9 cellular contexts compared by ENCODE assay signal in the genomic region with DNA sequence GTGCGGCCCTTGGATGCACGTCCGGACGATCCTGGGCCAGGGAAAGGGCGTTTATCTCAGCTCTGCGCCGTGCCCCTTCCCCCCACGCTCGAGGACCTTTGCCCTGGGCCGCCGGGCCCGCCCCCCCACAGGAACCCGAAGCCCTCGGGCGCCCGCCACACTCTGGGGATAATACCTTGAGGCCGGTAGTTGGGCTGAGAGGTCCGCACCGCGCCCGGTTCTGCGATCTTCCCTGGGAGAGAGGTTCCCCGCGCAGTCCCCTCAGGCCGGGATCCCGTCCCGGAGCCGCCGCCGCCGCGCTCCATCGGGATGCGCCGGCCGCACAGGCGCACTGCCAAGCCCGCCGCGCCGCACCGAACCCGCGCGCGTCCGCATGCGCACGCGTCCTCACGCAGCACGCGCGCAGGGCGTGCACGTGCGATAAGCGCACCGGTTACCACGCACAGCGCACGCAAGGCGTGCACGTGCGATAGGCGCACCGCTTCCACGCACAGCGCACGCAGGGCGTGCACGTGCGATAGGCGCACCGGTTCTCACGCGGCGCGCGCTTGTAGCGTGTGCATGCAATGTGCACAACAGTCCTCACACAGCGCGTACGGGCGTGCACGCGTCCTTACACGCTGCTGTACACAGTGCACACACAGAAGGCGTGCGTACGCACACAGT. TPM values are rescaled to one million over a fixed set of nuclear protein-coding genes. Genes with fewer than 3 reads are reported as not detected.
DNase-seq lines count a peak whose midpoint lies in the region; ATAC-seq and TF ChIP-seq lines count a peak whose summit lies in the region.
"Had no signal": no experiment of that assay in that cellular context is flagged by ENCODE, and none has a peak within 500 bp of the region (broad histone marks: within the 10 kb centered on the region; RNA-seq: fewer than 3 reads in every experiment).

A gene (minus strand): TSS at position 333 of the 666 bp plus-strand sequence. CDS start 28 bp downstream, at position 305.

- H3K36me3 ChIP-seq in smooth muscle cell (ENCODE audit: low read depth), result no peaks in the 10 kb centered on the region

- no peak within 1 kb of the TSS for H2AFZ ChIP-seq in smooth muscle cell (ENCODE audit: low read depth)

- no peak within 1 kb of the TSS for H3K27ac Mint-ChIP-seq in activated naive CD8-positive, alpha-beta T cell treated with anti-CD3 and anti-CD28 coated beads, Interleukin-2, amount 50 U/mL, for 24 hours
- H3K27ac Mint-ChIP-seq: activated naive CD4-positive, alpha-beta T cell treated with anti-CD3 and anti-CD28 coated beads, Interleukin-2, amount 50 U/mL, for 72 hours had no signal

- peak within 1 kb of the TSS; percentile 76 for H3K4me2 ChIP-seq in smooth muscle cell

- 62% methylated on average over 74 of the region's 91 CpGs for WGBS in smooth muscle cell (ENCODE audit: low lambda C conversion rate)

- peak; percentile 33 for ATAC-seq in activated naive CD8-positive, alpha-beta T cell treated with anti-CD3 and anti-CD28 coated beads, Interleukin-2, amount 50 U/mL, for 24 hours
- no peak for ATAC-seq in HG02884 (IDR thresholded peaks at IDR 0.05; ENCODE audit: unreplicated experiment)

- peaks cover 1% of the 10 kb centered on the region for H3K4me1 Mint-ChIP-seq in activated naive CD8-positive, alpha-beta T cell treated with anti-CD3 and anti-CD28 coated beads, Interleukin-2, amount 50 U/mL, for 24 hours

- no peaks in the 10 kb centered on the region for H3K36me3 Mint-ChIP-seq in activated naive CD8-positive, alpha-beta T cell treated with anti-CD3 and anti-CD28 coated beads, Interleukin-2, amount 50 U/mL, for 24 hours (ENCODE audit: low read depth)

- peak within 1 kb of the TSS; percentile 26 for H3K4me3 Mint-ChIP-seq in activated naive CD8-positive, alpha-beta T cell treated with anti-CD3 and anti-CD28 coated beads, Interleukin-2, amount 50 U/mL, for 24 hours

- H3K9me3 Mint-ChIP-seq in activated naive CD8-positive, alpha-beta T cell treated with anti-CD3 and anti-CD28 coated beads, Interleukin-2, amount 50 U/mL, for 24 hours, result no peaks in the 10 kb centered on the region
- H3K9me3 Mint-ChIP-seq: activated naive CD4-positive, alpha-beta T cell treated with anti-CD3 and anti-CD28 coated beads, Interleukin-2, amount 50 U/mL, for 72 hours had no signal

- peak within 1 kb of the TSS; percentile 32 for H3K4me3 ChIP-seq in HL-60 (replicated peaks; ENCODE audit: insufficient read depth, low read length)
- peak within 1 kb of the TSS; percentile 38 for H3K4me3 ChIP-seq in iPS-18c (ENCODE audit: insufficient read depth, low read depth, low read length)
- H3K4me3 ChIP-seq in smooth muscle cell, result peak within 1 kb of the TSS; percentile 39

- no peaks in the 10 kb centered on the region for H3K79me2 ChIP-seq in smooth muscle cell (ENCODE audit: low read depth)

- DNase-seq in HL-60 (ENCODE audit: low read depth in 1 of 2, low spot score in 1 of 2) (peak in 1 of 2 experiments; percentile 7), smooth muscle cell (lab: John Stamatoyannopoulos, UW; ENCODE audit: unreplicated experiment) (no peak), epidermal melanocyte (ENCODE audit: insufficient read length, low spot score) (no peak), globus pallidus (ENCODE audit: low spot score) (no peak), NAMALWA (ENCODE audit: low spot score) (no peak)
- DNase-seq in activated naive CD8-positive, alpha-beta T cell treated with anti-CD3 and anti-CD28 coated beads, Interleukin-2, amount 50 U/mL, for 24 hours, result no peak

- peaks cover 5% of the 10 kb centered on the region for H3K27me3 Mint-ChIP-seq in activated naive CD8-positive, alpha-beta T cell treated with anti-CD3 and anti-CD28 coated beads, Interleukin-2, amount 50 U/mL, for 24 hours

- no peaks in the 10 kb centered on the region for H3K4me1 ChIP-seq in smooth muscle cell (ENCODE audit: low read depth)

- H4K20me1 ChIP-seq in smooth muscle cell (ENCODE audit: low read depth), result no peaks in the 10 kb centered on the region

- no peaks in the 10 kb centered on the region for H3K27me3 ChIP-seq in HL-60 (ENCODE audit: insufficient read depth, poor library complexity, severe bottlenecking)
- peaks cover 30% of the 10 kb centered on the region for H3K27me3 ChIP-seq in smooth muscle cell (ENCODE audit: low read depth)

- no peaks in the 10 kb centered on the region for H3F3A ChIP-seq in smooth muscle cell (ENCODE audit: low read depth)

- TF ChIP-seq CTCF in HL-60 (IDR thresholded peaks at IDR 0.05; ENCODE audit: insufficient read depth, low read length) (no peak), smooth muscle cell (IDR thresholded peaks at IDR 0.05; ENCODE audit: borderline replicate concordance, insufficient read depth, poor library complexity, severe bottlenecking) (no peak)

- no peak within 1 kb of the TSS for H3K9ac ChIP-seq in smooth muscle cell (ENCODE audit: low read depth)

- H3K27ac ChIP-seq in HL-60 (replicated peaks) (no peak within 1 kb of the TSS), smooth muscle cell (ENCODE audit: low read depth) (no peak within 1 kb of the TSS)

- H3K9me3 ChIP-seq in iPS-18c (ENCODE audit: control insufficient read depth, insufficient read depth, low read length) (peaks cover 9% of the 10 kb centered on the region), smooth muscle cell (replicated peaks; ENCODE audit: low read depth) (no peaks in the 10 kb centered on the region)

RNA-seq across cellular contexts. Expression of the gene that starts here (rescaled TPM):
- total RNA-seq in smooth muscle cell, result 0.09 and 0.18 TPM in 2 replicates
- 1.7 TPM in 1 of 2 replicates, not detected in the other for polyA plus RNA-seq in smooth muscle cell
